Comparison of ENCODE assay signal across 2 cellular contexts in the genomic region with DNA sequence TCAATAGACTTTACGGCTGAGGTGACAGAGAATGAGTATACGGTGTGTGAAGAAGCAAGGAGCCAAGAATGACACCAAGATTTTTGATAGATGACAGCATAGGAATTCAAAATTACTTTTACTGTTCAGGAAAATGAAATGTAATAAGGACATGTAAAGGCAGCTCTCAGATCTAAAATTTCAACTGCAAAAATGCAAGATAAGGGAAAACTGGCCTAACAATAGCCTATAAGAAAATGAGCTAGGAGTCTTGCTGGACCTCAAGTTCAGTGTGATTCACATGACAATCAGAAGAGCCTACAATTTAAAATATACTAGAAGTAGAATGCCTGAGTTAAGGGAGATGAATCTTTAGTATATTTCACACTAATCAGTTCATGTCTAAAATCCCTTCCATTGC.
TF ChIP-seq lines count a peak whose summit lies in the region.

No MANE protein-coding gene starts in this region.

TF ChIP-seq in IMR-90, 13 proteins besides CTCF, POLR2A, EP300 and RAD21 (continued from another document):
- peak; percentile 50 for TF ChIP-seq MAFK (IDR thresholded peaks at IDR 0.05; ENCODE audit: low read depth, low read length)
- TF ChIP-seq NFE2L2 (IDR thresholded peaks at IDR 0.05; ENCODE audit: low read depth, low read length) = no peak
- no peak for TF ChIP-seq MAZ (IDR thresholded peaks at IDR 0.05; ENCODE audit: borderline replicate concordance, low read depth, low read length)
- TF ChIP-seq RFX5 (IDR thresholded peaks at IDR 0.05; ENCODE audit: low read depth, low read length) = no peak
- no peak for TF ChIP-seq SMC3 (IDR thresholded peaks at IDR 0.05; ENCODE audit: low read depth, low read length)

TF ChIP-seq in K562, 482 proteins besides CTCF, POLR2A, EP300 and RAD21 (continued from another document):
- TF ChIP-seq ZNF316 (IDR thresholded peaks at IDR 0.05) (0 out of 2 replicates have a peak, but pooled peaks have one; percentile 11), TAF7 (tag; IDR thresholded peaks at IDR 0.05) (no peak)
